In genomic region chr13:110265341-110265681, GRCh38 we compare ENCODE assay signal across 17 cellular contexts. TPM values are rescaled to one million over a fixed set of nuclear protein-coding genes. Genes with fewer than 3 reads are reported as not detected.
DNase-seq lines count a peak whose midpoint lies in the region; ATAC-seq lines count a peak whose summit lies in the region.
"Had no signal": no experiment of that assay in that cellular context is flagged by ENCODE, and none has a peak within 500 bp of the region (broad histone marks: within the 10 kb centered on the region; RNA-seq: fewer than 3 reads in every experiment).

No MANE protein-coding gene starts in this region.

- no peak overlapping the region for H3K9ac ChIP-seq in rectal smooth muscle tissue (ENCODE audit: low read length)

- H3K36me3 Mint-ChIP-seq in activated CD8-positive, alpha-beta memory T cell treated with anti-CD3 and anti-CD28 coated beads, Interleukin-2, amount 10 ng/mL, durations not matched to agents 7 days and 5 days, result no peaks in the 10 kb centered on the region

- peaks cover 8% of the 10 kb centered on the region for H3K27me3 Mint-ChIP-seq in activated CD8-positive, alpha-beta memory T cell treated with anti-CD3 and anti-CD28 coated beads, Interleukin-2, amount 10 ng/mL, durations not matched to agents 7 days and 5 days

- CTCF ChIA-PET in activated CD8-positive, alpha-beta memory T cell treated with anti-CD3 and anti-CD28 coated beads, Interleukin-2, amount 10 ng/mL, durations not matched to agents 7 days and 5 days (lab: Charles Lee), result no interaction called here

- no peak overlapping the region for H3K4me3 ChIP-seq in right cardiac atrium (ENCODE audit: low read length)
- H3K4me3 ChIP-seq in rectal smooth muscle tissue (ENCODE audit: low read length), result no peak overlapping the region
- no peak overlapping the region for H3K4me3 ChIP-seq in aorta (ENCODE audit: low read length in 2 of 2)

- H3K4me1 Mint-ChIP-seq in activated CD8-positive, alpha-beta memory T cell treated with anti-CD3 and anti-CD28 coated beads, Interleukin-2, amount 10 ng/mL, durations not matched to agents 7 days and 5 days, result no peaks in the 10 kb centered on the region
- H3K4me1 Mint-ChIP-seq: stimulated activated naive CD8-positive, alpha-beta T cell treated with anti-CD3 and anti-CD28 coated beads, Interleukin-15, amount 100 ng/mL, for 72 hours had no signal

- intact Hi-C loops in right cardiac atrium (cut with DNase I), result no loop called here
- intact Hi-C loops in aorta (cut with DNase I), result loop anchor here in 1 of 2 donors (5.0 kb wide), 1 partner anchor 42 kb away; the partner anchor contains the start of genes COL4A1 and COL4A2

- no peaks in the 10 kb centered on the region for H3K9me3 ChIP-seq in right cardiac atrium (ENCODE audit: control insufficient read depth, low read length)
- H3K9me3 ChIP-seq in aorta (ENCODE audit: control insufficient read depth, low read length), result no peaks in the 10 kb centered on the region

- DNase-seq in activated CD8-positive, alpha-beta memory T cell treated with anti-CD3 and anti-CD28 coated beads, Interleukin-2, amount 10 ng/mL, durations not matched to agents 7 days and 5 days, result peak; percentile 29
- DNase-seq in activated CD8-positive, alpha-beta memory T cell treated with anti-CD3 and anti-CD28 coated beads, Interleukin-2, amount 50 U/mL, for 48 hours, result no peak
- no peak for DNase-seq in right cardiac atrium
- no peak for DNase-seq in aorta
- no peak for DNase-seq in T-helper 1 cell
- no peak for DNase-seq in RKO (ENCODE audit: low spot score)
- DNase-seq: 8988T; activated CD4-positive, alpha-beta T cell treated with anti-CD3 and anti-CD28 coated beads, Interleukin-2, amount 50 U/mL, for 4 hours; activated T-cell treated with anti-CD3 and anti-CD28 coated beads, Interleukin-2, amount 50 U/mL, for 72 hours; C1 segment of cervical spinal cord; NCI-H1930; NCI-H524 treated with DMSO at 0.1 percent for 48 hours; OCI-M1; stimulated activated CD4-positive, alpha-beta T cell treated with anti-CD3 and anti-CD28 coated beads, Interleukin-15, amount 100 ng/mL, for 24 hours; stimulated activated naive CD8-positive, alpha-beta T cell treated with anti-CD3 and anti-CD28 coated beads, Interleukin-15, amount 100 ng/mL, for 72 hours had no signal

- H3K4me3 Mint-ChIP-seq in activated CD8-positive, alpha-beta memory T cell treated with anti-CD3 and anti-CD28 coated beads, Interleukin-2, amount 10 ng/mL, durations not matched to agents 7 days and 5 days, result no peak overlapping the region
- H3K4me3 Mint-ChIP-seq: activated T-cell treated with anti-CD3 and anti-CD28 coated beads, Interleukin-2, amount 50 U/mL, for 72 hours; stimulated activated naive CD8-positive, alpha-beta T cell treated with anti-CD3 and anti-CD28 coated beads, Interleukin-15, amount 100 ng/mL, for 72 hours had no signal

- no peak overlapping the region for H3K27ac Mint-ChIP-seq in activated CD8-positive, alpha-beta memory T cell treated with anti-CD3 and anti-CD28 coated beads, Interleukin-2, amount 10 ng/mL, durations not matched to agents 7 days and 5 days
- H3K27ac Mint-ChIP-seq: activated T-cell treated with anti-CD3 and anti-CD28 coated beads, Interleukin-2, amount 50 U/mL, for 72 hours; stimulated activated naive CD8-positive, alpha-beta T cell treated with anti-CD3 and anti-CD28 coated beads, Interleukin-15, amount 100 ng/mL, for 72 hours had no signal

- no peaks in the 10 kb centered on the region for H3K27me3 ChIP-seq in right cardiac atrium (ENCODE audit: control insufficient read depth, insufficient read depth)
- no peaks in the 10 kb centered on the region for H3K27me3 ChIP-seq in rectal smooth muscle tissue (ENCODE audit: control insufficient read depth, insufficient read depth, low read length)
- H3K27me3 ChIP-seq in aorta (ENCODE audit: control insufficient read depth in 1 of 2, insufficient read depth in 2 of 2, low read length in 1 of 2), result no peaks in the 10 kb centered on the region

- peaks cover 43% of the 10 kb centered on the region for H3K4me1 ChIP-seq in right cardiac atrium (ENCODE audit: control insufficient read depth, insufficient read depth, low read length)
- peaks cover 47% of the 10 kb centered on the region for H3K4me1 ChIP-seq in rectal smooth muscle tissue (ENCODE audit: control insufficient read depth, insufficient read depth, low read length)
- H3K4me1 ChIP-seq in aorta (ENCODE audit: control insufficient read depth in 1 of 2, insufficient read depth in 2 of 2, low read length in 2 of 2), result peaks cover 4 to 7% of the 10 kb centered on the region in 2 donors

- no peaks in the 10 kb centered on the region for H3K9me3 Mint-ChIP-seq in activated CD8-positive, alpha-beta memory T cell treated with anti-CD3 and anti-CD28 coated beads, Interleukin-2, amount 10 ng/mL, durations not matched to agents 7 days and 5 days (ENCODE audit: low read depth)
- H3K9me3 Mint-ChIP-seq: activated T-cell treated with anti-CD3 and anti-CD28 coated beads, Interleukin-2, amount 50 U/mL, for 72 hours; stimulated activated naive CD8-positive, alpha-beta T cell treated with anti-CD3 and anti-CD28 coated beads, Interleukin-15, amount 100 ng/mL, for 72 hours had no signal

- no peak for ATAC-seq in activated CD8-positive, alpha-beta memory T cell treated with anti-CD3 and anti-CD28 coated beads, Interleukin-2, amount 10 ng/mL, durations not matched to agents 7 days and 5 days
- ATAC-seq in right cardiac atrium, result peak in 1 of 2 donors; percentile 5
- peak; percentile 2 for ATAC-seq in aorta (ENCODE audit: low FRiP score)
- no peak for ATAC-seq in GM21786 (IDR thresholded peaks at IDR 0.05; ENCODE audit: unreplicated experiment)
- ATAC-seq: activated T-cell treated with anti-CD3 and anti-CD28 coated beads, Interleukin-2, amount 50 U/mL, for 72 hours; stimulated activated naive CD8-positive, alpha-beta T cell treated with anti-CD3 and anti-CD28 coated beads, Interleukin-15, amount 100 ng/mL, for 72 hours had no signal

- H3K36me3 ChIP-seq in rectal smooth muscle tissue (ENCODE audit: control insufficient read depth, insufficient read depth, low read length) (no peaks in the 10 kb centered on the region), aorta (ENCODE audit: control insufficient read depth in 1 of 2, insufficient read depth in 2 of 2, low read length in 1 of 2) (no peaks in the 10 kb centered on the region)

- H3K27ac ChIP-seq in right cardiac atrium (ENCODE audit: low read length) (peak overlapping the region; percentile 13), rectal smooth muscle tissue (ENCODE audit: low read depth, low read length) (peak overlapping the region; percentile 8), aorta (ENCODE audit: low read depth in 1 of 2, low read length in 2 of 2) (peak overlapping the region; percentile 2 to 70)

- 68% methylated on average over 6 of the region's 6 CpGs for WGBS in right cardiac atrium
- 46 to 68% methylated on average over 6 of the region's 6 CpGs for WGBS in aorta, 2 donors

RNA-seq across cellular contexts. Expression of gene COL4A1, which starts 41.6 kb away (rescaled TPM):
- not detected for total RNA-seq in activated CD8-positive, alpha-beta memory T cell treated with anti-CD3 and anti-CD28 coated beads, Interleukin-2, amount 10 ng/mL, durations not matched to agents 7 days and 5 days
- total RNA-seq in right cardiac atrium, result 100 to 1,000 TPM in 3 of 4 donors, 10 to 100 TPM in 1; 91.9 to 267 (median 118) TPM
- 69.8 TPM for polyA plus RNA-seq in right cardiac atrium
- 100 to 1,000 TPM; 564 to 910 TPM for total RNA-seq in aorta
- polyA plus RNA-seq in aorta, result 100 to 1,000 TPM in 1 of 2 donors, 10 to 100 TPM in 1; 73.3 to 379 TPM

RNA-seq across cellular contexts. Expression of gene COL4A2, which starts 41.8 kb away (rescaled TPM):
- total RNA-seq in activated CD8-positive, alpha-beta memory T cell treated with anti-CD3 and anti-CD28 coated beads, Interleukin-2, amount 10 ng/mL, durations not matched to agents 7 days and 5 days, result not detected
- total RNA-seq in right cardiac atrium (100 to 1,000 TPM in 3 of 4 donors, 10 to 100 TPM in 1; 84.7 to 268 (median 123) TPM), aorta (1,000 to 10,000 TPM in 1 of 2 donors, 100 to 1,000 TPM in 1; 693 to 1,110 TPM)
- polyA plus RNA-seq in right cardiac atrium (101 TPM), aorta (100 to 1,000 TPM; 117 to 670 TPM)
- total RNA-seq: activated T-cell treated with anti-CD3 and anti-CD28 coated beads, Interleukin-2, amount 50 U/mL, for 72 hours had no signal

Comparison
In these comparisons a context has a peak if more than half of its experiments do, and no peak if none do; other contexts are left out.
1. RNA of gene COL4A1, which starts 41.6 kb away (total RNA-seq): 564 to 910 TPM in aorta and 91.9 to 267 TPM in right cardiac atrium; not detected in activated CD8-positive, alpha-beta memory T cell treated with anti-CD3 and anti-CD28 coated beads, Interleukin-2, amount 10 ng/mL, durations not matched to agents 7 days and 5 days; every median in the first group is over 10 times any median in the second.
2. RNA of gene COL4A2, which starts 41.8 kb away (total RNA-seq): 693 to 1,110 TPM in aorta and 84.7 to 268 TPM in right cardiac atrium; not detected in activated CD8-positive, alpha-beta memory T cell treated with anti-CD3 and anti-CD28 coated beads, Interleukin-2, amount 10 ng/mL, durations not matched to agents 7 days and 5 days; every median in the first group is over 10 times any median in the second.
3. Peak in every context shown above with its lines, with median percentiles within 50 percentile points of each other: H3K27ac ChIP-seq.